In the genomic region with DNA sequence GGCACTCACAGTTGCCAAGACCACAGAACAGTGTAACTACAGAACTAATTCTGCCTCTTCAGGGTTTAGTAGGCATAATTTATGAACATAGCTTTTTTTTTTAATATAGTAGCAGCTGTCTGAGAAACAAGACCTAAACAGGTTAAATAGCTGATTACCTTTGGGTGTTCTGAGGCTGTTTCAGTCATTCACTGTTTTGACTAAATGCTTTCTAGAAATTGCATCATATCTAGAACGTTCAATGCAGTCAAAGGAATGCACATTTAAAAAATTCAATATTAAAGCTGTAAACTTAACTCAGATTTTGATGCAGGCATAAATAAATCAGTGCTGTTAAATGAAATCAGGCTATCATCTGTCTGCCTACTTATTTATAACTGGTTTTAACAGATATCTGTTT, we compare ENCODE assay signal across 16 cellular contexts.
A peak's percentile ranks its signal among the peaks of the same experiment; 100 is the strongest.
DNase-seq lines count a peak whose midpoint lies in the region; TF ChIP-seq lines count a peak whose summit lies in the region.
"Had no signal": no experiment of that assay in that cellular context is flagged by ENCODE, and none has a peak within 500 bp of the region (broad histone marks: within the 10 kb centered on the region; RNA-seq: fewer than 3 reads in every experiment).

No MANE protein-coding gene starts in this region.

- DNase-seq in GM06990 (ENCODE audit: extremely low read depth, insufficient read length) (peak; percentile 4), PC-9 (no peak), dedifferentiated amniotic fluid mesenchymal stem cell (ENCODE audit: extremely low spot score) (peak; percentile 58), NCI-H1694 (lab: John Stamatoyannopoulos, UW) (no peak), NCI-H1694 treated with DMSO at 0.1 percent for 48 hours (lab: John Stamatoyannopoulos, UW) (no peak), foreskin melanocyte (no peak), NCI-H1092 treated with DMSO at 0.1 percent for 48 hours (lab: John Stamatoyannopoulos, UW) (no peak)
- DNase-seq: BE2C; Caco-2; CD4-positive, alpha-beta T cell; DMS153; NCI-H1930; NCI-H510A treated with DMSO at 0.1 percent for 48 hours; NCI-H774; PC-3 had no signal

- no peak overlapping the region for H3K9ac ChIP-seq in KMS-11

- H3K4me2 ChIP-seq in KMS-11 (0 out of 2 replicates have a peak overlapping the region, but pooled peaks have one; percentile 11), PC-9 (no peak overlapping the region)

- no peak for TF ChIP-seq CTCF in GM06990 (IDR thresholded peaks at IDR 0.05; ENCODE audit: insufficient read depth, low read length, poor library complexity, severe bottlenecking)
- TF ChIP-seq CTCF in KMS-11 (conservative IDR thresholded peaks at IDR 0.05; ENCODE audit: low read depth, low read length) = no peak
- TF ChIP-seq CTCF in PC-9 (conservative IDR thresholded peaks at IDR 0.05) = no peak

- H3K27ac ChIP-seq in KMS-11 (no peak overlapping the region), PC-9 (no peak overlapping the region)

- H3K79me2 ChIP-seq in KMS-11 (ENCODE audit: insufficient read depth, low read depth) = no peaks in the 10 kb centered on the region
- no peaks in the 10 kb centered on the region for H3K79me2 ChIP-seq in PC-9 (ENCODE audit: low read depth)

- no peaks in the 10 kb centered on the region for H3K9me2 ChIP-seq in PC-9 (ENCODE audit: insufficient read depth)

- H3K4me1 ChIP-seq in KMS-11 (ENCODE audit: low read depth, poor library complexity, severe bottlenecking) = peaks cover 19% of the 10 kb centered on the region
- H3K4me1 ChIP-seq in PC-9 (replicated peaks; ENCODE audit: insufficient read depth) = no peaks in the 10 kb centered on the region
- H3K4me1 ChIP-seq: BE2C, Caco-2 had no signal

- intact Hi-C loops in PC-9 (cut with micrococcal nuclease; ENCODE audit: unreplicated experiment) = no loop called here

- no peaks in the 10 kb centered on the region for H3F3A ChIP-seq in PC-9 (ENCODE audit: insufficient read depth, low read depth)

- BruUV-seq in PC-9 (replicated peaks; lab: Mats Ljungman, UMichigan) = no TSS peak

- H3K27me3 ChIP-seq in GM06990 (replicated peaks; ENCODE audit: control insufficient read depth, insufficient read depth, low read length) (no peaks in the 10 kb centered on the region), KMS-11 (ENCODE audit: insufficient read depth, low read depth) (no peaks in the 10 kb centered on the region), PC-9 (ENCODE audit: insufficient read depth, low read depth) (no peaks in the 10 kb centered on the region)
- H3K27me3 ChIP-seq: BE2C had no signal

- H3K4me3 ChIP-seq in GM06990 (replicated peaks; ENCODE audit: low read depth, low read length) = no peak overlapping the region
- no peak overlapping the region for H3K4me3 ChIP-seq in KMS-11 (IDR thresholded peaks at IDR 0.05; ENCODE audit: insufficient read depth, low read depth, low read length)
- H3K4me3 ChIP-seq in PC-9 = no peak overlapping the region

- CTCF ChIA-PET in PC-9 (lab: Charles Lee) = no interaction called here

- H3K9me3 ChIP-seq in PC-9 (ENCODE audit: insufficient read depth, low read depth) = no peaks in the 10 kb centered on the region
- H3K9me3 ChIP-seq: BE2C, Caco-2 had no signal

- 0 out of 2 replicates have a peak overlapping the region, but pooled peaks have one; percentile 6 for H2AFZ ChIP-seq in KMS-11 (ENCODE audit: low read depth)
- peak overlapping the region; percentile 56; the same call in 1 of the 2 replicates for H2AFZ ChIP-seq in PC-9

- no peaks in the 10 kb centered on the region for H3K36me3 ChIP-seq in GM06990 (ENCODE audit: control insufficient read depth, insufficient read depth, low read length)
- H3K36me3 ChIP-seq in KMS-11 (ENCODE audit: insufficient read depth) = no peaks in the 10 kb centered on the region
- no peaks in the 10 kb centered on the region for H3K36me3 ChIP-seq in PC-9 (ENCODE audit: low read depth)
- H3K36me3 ChIP-seq: BE2C had no signal

- H4K20me1 ChIP-seq in KMS-11 (ENCODE audit: insufficient read depth) = no peaks in the 10 kb centered on the region
- no peaks in the 10 kb centered on the region for H4K20me1 ChIP-seq in PC-9 (ENCODE audit: insufficient read depth)

- POLR2A ChIA-PET in PC-9 (lab: Charles Lee; ENCODE audit: unreplicated experiment) = no interaction called here

Comparison
In these comparisons a context has a peak if more than half of its experiments do, and no peak if none do; other contexts are left out.
1. DNase-seq: peak in GM06990 (single experiment) and dedifferentiated amniotic fluid mesenchymal stem cell (single experiment); none in PC-9 (0 of 2), NCI-H1694 (single experiment), NCI-H1694 treated with DMSO at 0.1 percent for 48 hours (single experiment), foreskin melanocyte (single experiment) and NCI-H1092 treated with DMSO at 0.1 percent for 48 hours (single experiment).